8 cellular contexts compared by ENCODE assay signal in the genomic region with DNA sequence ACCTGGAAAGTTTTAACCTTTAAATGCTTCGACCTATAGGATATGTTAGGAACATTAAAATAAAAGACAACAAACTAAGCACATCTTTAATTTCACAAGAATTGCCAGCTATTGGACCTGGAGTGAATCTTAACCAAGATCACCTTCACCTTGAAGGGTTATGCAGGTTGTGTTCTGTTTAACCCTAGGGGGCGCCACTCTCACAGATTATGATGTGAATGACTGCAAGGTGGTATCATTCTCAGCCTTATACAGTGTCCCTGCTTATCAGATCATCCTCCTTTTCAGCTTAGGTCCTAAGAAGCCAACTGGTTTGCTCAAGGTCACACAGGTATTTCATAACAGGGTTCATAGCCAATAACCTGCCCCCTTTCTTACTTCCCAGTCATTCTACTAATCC. TPM values are rescaled to one million over a fixed set of nuclear protein-coding genes. Genes with fewer than 3 reads are reported as not detected.
DNase-seq lines count a peak whose midpoint lies in the region; ATAC-seq and TF ChIP-seq lines count a peak whose summit lies in the region.

No MANE protein-coding gene starts in this region.

- 21% methylated on average over 2 of the region's 2 CpGs for WGBS in mammary epithelial cell (ENCODE audit: low coverage, missing lambda C conversion rate)

- no peak overlapping the region for H3K4me2 ChIP-seq in mammary epithelial cell (ENCODE audit: insufficient read depth, low read depth, low read length)

- H3K27ac ChIP-seq in colonic mucosa: no peak overlapping the region
- H3K27ac ChIP-seq in mammary epithelial cell (ENCODE audit: insufficient read depth, low read depth, low read length): no peak overlapping the region

- TF ChIP-seq POLR2A in GM18505 (IDR thresholded peaks at IDR 0.05; ENCODE audit: borderline replicate concordance, extremely low read depth, insufficient read depth, insufficient read length): no peak

- DNase-seq in BE2C (no peak), NCI-H460 (ENCODE audit: extremely low read depth, low read depth) (peak; percentile 4), colonic mucosa (peak; percentile 54), mammary epithelial cell (no peak)

- dilution Hi-C loops in mammary epithelial cell (cut with HindIII; ENCODE audit: low sequenced_read_pairs): no loop called here

- H2AFZ ChIP-seq in mammary epithelial cell (ENCODE audit: low read depth, low read length): no peak overlapping the region

- H3K4me1 ChIP-seq in BE2C (no peaks in the 10 kb centered on the region), colonic mucosa (no peaks in the 10 kb centered on the region), mammary epithelial cell (ENCODE audit: insufficient read depth, low read length) (no peaks in the 10 kb centered on the region)

- ATAC-seq in GM18505 (IDR thresholded peaks at IDR 0.05; ENCODE audit: unreplicated experiment) (peak; percentile 50), HG03045 (IDR thresholded peaks at IDR 0.05; ENCODE audit: unreplicated experiment) (no peak), GM18517 (IDR thresholded peaks at IDR 0.05; ENCODE audit: unreplicated experiment) (no peak), HG03139 (IDR thresholded peaks at IDR 0.05; ENCODE audit: unreplicated experiment) (no peak)

- H3K79me2 ChIP-seq in mammary epithelial cell (ENCODE audit: insufficient read depth, low read length): no peaks in the 10 kb centered on the region

- peak; percentile 37; the same call in 1 of the 2 replicates for TF ChIP-seq CTCF in BE2C (IDR thresholded peaks at IDR 0.05; ENCODE audit: low read depth, low read length)
- TF ChIP-seq CTCF in colonic mucosa (IDR thresholded peaks at IDR 0.05): no peak
- TF ChIP-seq CTCF in mammary epithelial cell (conservative IDR thresholded peaks at IDR 0.05 in 1 of 2, IDR thresholded peaks at IDR 0.05 in 1 of 2; ENCODE audit: extremely low read depth in 1 of 2, insufficient read depth in 1 of 2, low read depth in 1 of 2, low read length in 2 of 2): peak in 1 of 2 donors; percentile 12

- H3K9me3 ChIP-seq in BE2C (no peaks in the 10 kb centered on the region), colonic mucosa (no peaks in the 10 kb centered on the region), mammary epithelial cell (replicated peaks; ENCODE audit: insufficient read depth, low read length) (no peaks in the 10 kb centered on the region)

- H3K9ac ChIP-seq in colonic mucosa (ENCODE audit: low read depth in 2 of 2, low read length in 2 of 2) (no peak overlapping the region), mammary epithelial cell (ENCODE audit: insufficient read depth, low read length) (no peak overlapping the region)

- H4K20me1 ChIP-seq in mammary epithelial cell (ENCODE audit: insufficient read depth, low read length): no peaks in the 10 kb centered on the region

- in situ Hi-C loops in mammary epithelial cell (cut with MboI; ENCODE audit: low sequenced_read_pairs in 2 of 2): no loop called here

- no peaks in the 10 kb centered on the region for H3K36me3 ChIP-seq in BE2C
- H3K36me3 ChIP-seq in colonic mucosa: no peaks in the 10 kb centered on the region
- H3K36me3 ChIP-seq in mammary epithelial cell (ENCODE audit: insufficient read depth, low read length): no peaks in the 10 kb centered on the region

- intact Hi-C loops in colonic mucosa (cut with DNase I): no loop called here
- intact Hi-C loops in mammary epithelial cell (cut with micrococcal nuclease): no loop called here

- CTCF ChIA-PET in mammary epithelial cell (lab: Charles Lee; ENCODE audit: low non-redundant PET): no interaction called here

- no TSS peak for BruUV-seq in mammary epithelial cell (replicated peaks; lab: Mats Ljungman, UMichigan)

- H3K27me3 ChIP-seq in BE2C: no peaks in the 10 kb centered on the region
- no peaks in the 10 kb centered on the region for H3K27me3 ChIP-seq in colonic mucosa
- no peaks in the 10 kb centered on the region for H3K27me3 ChIP-seq in mammary epithelial cell (ENCODE audit: insufficient read depth, low read length)

- H3K4me3 ChIP-seq in BE2C (ENCODE audit: low read depth, low read length) (no peak overlapping the region), colonic mucosa (no peak overlapping the region), mammary epithelial cell (replicated peaks in 1 of 3; ENCODE audit: insufficient read depth in 1 of 3, low read depth in 2 of 3, low read length in 3 of 3) (no peak overlapping the region)

RNA-seq across cellular contexts. Expression of a gene that starts 23.5 kb away (rescaled TPM):
- polyA plus RNA-seq in BE2C (2012; ENCODE audit: insufficient read depth, insufficient read length, low read depth): 2.4 TPM
- 6.5 and 7.4 TPM in 2 replicates for total RNA-seq in NCI-H460 (2014; rRNA removed; shearing (Covaris generic))
- polyA plus RNA-seq in NCI-H460 (2014; cell fraction: nucleus; rRNA removed): 19.2 and 30.7 TPM in 2 replicates
- 10 to 100 TPM; 14.8 to 16.2 TPM for total RNA-seq in colonic mucosa
- 10 to 100 TPM; 13.5 to 15.3 TPM for total RNA-seq in mammary epithelial cell
- polyA plus RNA-seq in mammary epithelial cell: 6.1 TPM
- polyA minus RNA-seq in mammary epithelial cell: 1.7 TPM

Comparison
In these comparisons a context has a peak if more than half of its experiments do, and no peak if none do; other contexts are left out.
1. DNase-seq: peak in NCI-H460 (single experiment) and colonic mucosa (single experiment); none in BE2C (single experiment) and mammary epithelial cell (single experiment).